Comparison of ENCODE assay signal across 1 cellular context in the genomic region with DNA sequence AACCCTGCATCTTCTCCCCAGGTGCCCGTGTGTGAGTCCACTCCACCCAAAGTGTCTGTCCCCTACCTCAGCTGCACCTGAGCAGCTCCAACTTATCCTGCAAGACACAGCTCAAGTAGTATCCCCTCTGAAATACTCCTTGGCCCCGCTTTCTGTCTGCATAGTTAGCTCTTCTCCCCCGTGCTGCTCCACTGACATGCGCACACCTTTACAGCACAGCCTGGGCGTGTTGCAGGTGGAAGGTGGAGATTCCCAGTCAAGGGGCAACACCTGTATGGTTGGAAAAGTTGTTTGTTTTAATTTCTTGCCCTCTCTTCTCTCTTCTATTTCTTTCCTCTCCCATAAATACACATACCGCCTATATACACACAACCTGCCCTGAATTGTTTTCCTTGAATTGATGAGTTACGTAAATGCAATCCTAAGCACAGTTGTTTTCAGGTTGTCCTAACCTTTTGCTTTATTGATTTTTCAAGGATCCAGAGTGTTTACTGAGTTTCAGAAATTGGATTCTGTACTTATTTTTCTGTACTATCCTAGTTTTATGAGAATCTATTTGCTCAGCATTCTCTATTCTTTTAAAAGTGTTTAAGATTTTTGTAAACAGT.
TF ChIP-seq lines count a peak whose summit lies in the region.

No MANE protein-coding gene starts in this region.

TF ChIP-seq in HepG2, 621 proteins besides CTCF, POLR2A, EP300 and RAD21 (continued from another document and continues in another):
- TF ChIP-seq, protein P1, sequence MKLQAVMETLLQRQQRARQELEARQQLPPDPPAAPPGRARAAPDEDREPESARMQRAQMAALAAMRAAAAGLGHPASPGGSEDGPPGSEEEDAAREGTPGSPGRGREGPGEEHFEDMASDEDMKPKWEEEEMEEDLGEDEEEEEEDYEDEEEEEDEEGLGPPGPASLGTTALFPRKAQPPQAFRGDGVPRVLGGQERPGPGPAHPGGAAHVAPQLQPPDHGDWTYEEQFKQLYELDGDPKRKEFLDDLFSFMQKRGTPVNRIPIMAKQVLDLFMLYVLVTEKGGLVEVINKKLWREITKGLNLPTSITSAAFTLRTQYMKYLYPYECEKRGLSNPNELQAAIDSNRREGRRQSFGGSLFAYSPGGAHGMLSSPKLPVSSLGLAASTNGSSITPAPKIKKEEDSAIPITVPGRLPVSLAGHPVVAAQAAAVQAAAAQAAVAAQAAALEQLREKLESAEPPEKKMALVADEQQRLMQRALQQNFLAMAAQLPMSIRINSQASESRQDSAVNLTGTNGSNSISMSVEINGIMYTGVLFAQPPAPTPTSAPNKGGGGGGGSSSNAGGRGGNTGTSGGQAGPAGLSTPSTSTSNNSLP (IDR thresholded peaks at IDR 0.05; ENCODE audit: low read depth, low read length), result peak; percentile 68; the same call in 1 of the 2 replicates
- no peak for TF ChIP-seq IRF9 (CRISPR knock-in tag; IDR thresholded peaks at IDR 0.05; ENCODE audit: borderline replicate concordance)
- peak; percentile 60; the same call in 1 of the 2 replicates for TF ChIP-seq ZNF614 (CRISPR knock-in tag; IDR thresholded peaks at IDR 0.05; ENCODE audit: borderline replicate concordance)
- no peak; the same call in 1 of the 2 replicates for TF ChIP-seq ZNF878 (CRISPR knock-in tag; IDR thresholded peaks at IDR 0.05)
- peak in 1 of 2 experiments; percentile 11; a peak in 1 of 4 replicates for TF ChIP-seq MAFK (conservative IDR thresholded peaks at IDR 0.05 in 1 of 2, IDR thresholded peaks at IDR 0.05 in 1 of 2; ENCODE audit: low read length in 2 of 2)
- peak; percentile 84; the same call in 1 of the 2 replicates for TF ChIP-seq NFIC (IDR thresholded peaks at IDR 0.05; ENCODE audit: low read length)
- peak; percentile 98 for TF ChIP-seq GATAD2A (CRISPR knock-in tag; IDR thresholded peaks at IDR 0.05)
- 0 out of 2 replicates have a peak, but pooled peaks have one; percentile 56 for TF ChIP-seq ZNF205 (CRISPR knock-in tag; IDR thresholded peaks at IDR 0.05)
- peak; percentile 93 for TF ChIP-seq ZEB1 (IDR thresholded peaks at IDR 0.05; ENCODE audit: insufficient replicate concordance, low read depth)
- TF ChIP-seq NFE2L2 (IDR thresholded peaks at IDR 0.05; ENCODE audit: low read length), result no peak
- peak; percentile 62; the same call in 1 of the 2 replicates for TF ChIP-seq SIX4 (CRISPR knock-in tag; IDR thresholded peaks at IDR 0.05)
- no peak; the same call in 2 of the 3 replicates for TF ChIP-seq MXI1 (IDR thresholded peaks at IDR 0.05; ENCODE audit: borderline replicate concordance, low read depth, low read length)
- TF ChIP-seq ZMYM2 (CRISPR knock-in tag; IDR thresholded peaks at IDR 0.05), result no peak
- peak; percentile 89 for TF ChIP-seq NR2F6 (IDR thresholded peaks at IDR 0.05)
- peak; percentile 80 for TF ChIP-seq NR2F6 (CRISPR knock-in tag; IDR thresholded peaks at IDR 0.05)
- TF ChIP-seq, protein P2, sequence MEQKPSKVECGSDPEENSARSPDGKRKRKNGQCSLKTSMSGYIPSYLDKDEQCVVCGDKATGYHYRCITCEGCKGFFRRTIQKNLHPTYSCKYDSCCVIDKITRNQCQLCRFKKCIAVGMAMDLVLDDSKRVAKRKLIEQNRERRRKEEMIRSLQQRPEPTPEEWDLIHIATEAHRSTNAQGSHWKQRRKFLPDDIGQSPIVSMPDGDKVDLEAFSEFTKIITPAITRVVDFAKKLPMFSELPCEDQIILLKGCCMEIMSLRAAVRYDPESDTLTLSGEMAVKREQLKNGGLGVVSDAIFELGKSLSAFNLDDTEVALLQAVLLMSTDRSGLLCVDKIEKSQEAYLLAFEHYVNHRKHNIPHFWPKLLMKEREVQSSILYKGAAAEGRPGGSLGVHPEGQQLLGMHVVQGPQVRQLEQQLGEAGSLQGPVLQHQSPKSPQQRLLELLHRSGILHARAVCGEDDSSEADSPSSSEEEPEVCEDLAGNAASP (CRISPR knock-in tag; IDR thresholded peaks at IDR 0.05; ENCODE audit: borderline replicate concordance), result peak; percentile 47; the same call in 1 of the 2 replicates
- peak; percentile 82 for TF ChIP-seq KAT2B (IDR thresholded peaks at IDR 0.05; ENCODE audit: borderline replicate concordance, low read depth, low read length)
- TF ChIP-seq HMG20A (CRISPR knock-in tag; IDR thresholded peaks at IDR 0.05; ENCODE audit: borderline replicate concordance), result peak; percentile 92
- TF ChIP-seq FOXO1 (CRISPR knock-in tag; IDR thresholded peaks at IDR 0.05), result peak; percentile 93
- peak; percentile 58 for TF ChIP-seq KDM6A (CRISPR knock-in tag; IDR thresholded peaks at IDR 0.05; ENCODE audit: low read depth)
- TF ChIP-seq SNRNP70 (IDR thresholded peaks at IDR 0.05; ENCODE audit: low read depth, low read length), result no peak
- TF ChIP-seq ZGPAT (CRISPR knock-in tag; IDR thresholded peaks at IDR 0.05), result peak; percentile 93
- TF ChIP-seq ZKSCAN8 (CRISPR knock-in tag; IDR thresholded peaks at IDR 0.05; ENCODE audit: borderline replicate concordance), result peak; percentile 81; the same call in 1 of the 2 replicates
- TF ChIP-seq, protein P3, sequence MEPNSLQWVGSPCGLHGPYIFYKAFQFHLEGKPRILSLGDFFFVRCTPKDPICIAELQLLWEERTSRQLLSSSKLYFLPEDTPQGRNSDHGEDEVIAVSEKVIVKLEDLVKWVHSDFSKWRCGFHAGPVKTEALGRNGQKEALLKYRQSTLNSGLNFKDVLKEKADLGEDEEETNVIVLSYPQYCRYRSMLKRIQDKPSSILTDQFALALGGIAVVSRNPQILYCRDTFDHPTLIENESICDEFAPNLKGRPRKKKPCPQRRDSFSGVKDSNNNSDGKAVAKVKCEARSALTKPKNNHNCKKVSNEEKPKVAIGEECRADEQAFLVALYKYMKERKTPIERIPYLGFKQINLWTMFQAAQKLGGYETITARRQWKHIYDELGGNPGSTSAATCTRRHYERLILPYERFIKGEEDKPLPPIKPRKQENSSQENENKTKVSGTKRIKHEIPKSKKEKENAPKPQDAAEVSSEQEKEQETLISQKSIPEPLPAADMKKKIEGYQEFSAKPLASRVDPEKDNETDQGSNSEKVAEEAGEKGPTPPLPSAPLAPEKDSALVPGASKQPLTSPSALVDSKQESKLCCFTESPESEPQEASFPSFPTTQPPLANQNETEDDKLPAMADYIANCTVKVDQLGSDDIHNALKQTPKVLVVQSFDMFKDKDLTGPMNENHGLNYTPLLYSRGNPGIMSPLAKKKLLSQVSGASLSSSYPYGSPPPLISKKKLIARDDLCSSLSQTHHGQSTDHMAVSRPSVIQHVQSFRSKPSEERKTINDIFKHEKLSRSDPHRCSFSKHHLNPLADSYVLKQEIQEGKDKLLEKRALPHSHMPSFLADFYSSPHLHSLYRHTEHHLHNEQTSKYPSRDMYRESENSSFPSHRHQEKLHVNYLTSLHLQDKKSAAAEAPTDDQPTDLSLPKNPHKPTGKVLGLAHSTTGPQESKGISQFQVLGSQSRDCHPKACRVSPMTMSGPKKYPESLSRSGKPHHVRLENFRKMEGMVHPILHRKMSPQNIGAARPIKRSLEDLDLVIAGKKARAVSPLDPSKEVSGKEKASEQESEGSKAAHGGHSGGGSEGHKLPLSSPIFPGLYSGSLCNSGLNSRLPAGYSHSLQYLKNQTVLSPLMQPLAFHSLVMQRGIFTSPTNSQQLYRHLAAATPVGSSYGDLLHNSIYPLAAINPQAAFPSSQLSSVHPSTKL (CRISPR knock-in tag; IDR thresholded peaks at IDR 0.05), result peak; percentile 98
- peak; percentile 93 for TF ChIP-seq SALL1 (CRISPR knock-in tag; IDR thresholded peaks at IDR 0.05)
- 0 out of 2 replicates have a peak, but pooled peaks have one; percentile 22 for TF ChIP-seq ZNF24 (IDR thresholded peaks at IDR 0.05)
- TF ChIP-seq ZNF773 (CRISPR knock-in tag; IDR thresholded peaks at IDR 0.05; ENCODE audit: borderline replicate concordance), result no peak
- no peak for TF ChIP-seq RXRA (CRISPR knock-in tag; IDR thresholded peaks at IDR 0.05)
- peak; percentile 42; the same call in 1 of the 2 replicates for TF ChIP-seq TBX2 (CRISPR knock-in tag; IDR thresholded peaks at IDR 0.05; ENCODE audit: borderline replicate concordance)
- 0 out of 2 replicates have a peak, but pooled peaks have one; percentile 25 for TF ChIP-seq MEF2D (CRISPR knock-in tag; IDR thresholded peaks at IDR 0.05)
- no peak for TF ChIP-seq ZFX (CRISPR knock-in tag; IDR thresholded peaks at IDR 0.05; ENCODE audit: low read depth)
- TF ChIP-seq HNF4A (CRISPR knock-in tag; IDR thresholded peaks at IDR 0.05), result peak; percentile 69
- TF ChIP-seq, protein P4, sequence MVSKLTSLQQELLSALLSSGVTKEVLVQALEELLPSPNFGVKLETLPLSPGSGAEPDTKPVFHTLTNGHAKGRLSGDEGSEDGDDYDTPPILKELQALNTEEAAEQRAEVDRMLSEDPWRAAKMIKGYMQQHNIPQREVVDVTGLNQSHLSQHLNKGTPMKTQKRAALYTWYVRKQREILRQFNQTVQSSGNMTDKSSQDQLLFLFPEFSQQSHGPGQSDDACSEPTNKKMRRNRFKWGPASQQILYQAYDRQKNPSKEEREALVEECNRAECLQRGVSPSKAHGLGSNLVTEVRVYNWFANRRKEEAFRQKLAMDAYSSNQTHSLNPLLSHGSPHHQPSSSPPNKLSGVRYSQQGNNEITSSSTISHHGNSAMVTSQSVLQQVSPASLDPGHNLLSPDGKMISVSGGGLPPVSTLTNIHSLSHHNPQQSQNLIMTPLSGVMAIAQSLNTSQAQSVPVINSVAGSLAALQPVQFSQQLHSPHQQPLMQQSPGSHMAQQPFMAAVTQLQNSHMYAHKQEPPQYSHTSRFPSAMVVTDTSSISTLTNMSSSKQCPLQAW (CRISPR knock-in tag; IDR thresholded peaks at IDR 0.05), result no peak
- TF ChIP-seq, protein P5, sequence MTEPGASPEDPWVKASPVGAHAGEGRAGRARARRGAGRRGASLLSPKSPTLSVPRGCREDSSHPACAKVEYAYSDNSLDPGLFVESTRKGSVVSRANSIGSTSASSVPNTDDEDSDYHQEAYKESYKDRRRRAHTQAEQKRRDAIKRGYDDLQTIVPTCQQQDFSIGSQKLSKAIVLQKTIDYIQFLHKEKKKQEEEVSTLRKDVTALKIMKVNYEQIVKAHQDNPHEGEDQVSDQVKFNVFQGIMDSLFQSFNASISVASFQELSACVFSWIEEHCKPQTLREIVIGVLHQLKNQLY (CRISPR knock-in tag; IDR thresholded peaks at IDR 0.05), result 0 out of 2 replicates have a peak, but pooled peaks have one; percentile 39
- TF ChIP-seq ZMYM4 (CRISPR knock-in tag; IDR thresholded peaks at IDR 0.05), result peak; percentile 58
- no peak for TF ChIP-seq CAMTA2 (CRISPR knock-in tag; IDR thresholded peaks at IDR 0.05; ENCODE audit: borderline replicate concordance)
- TF ChIP-seq ZNF451 (CRISPR knock-in tag; IDR thresholded peaks at IDR 0.05), result no peak
- TF ChIP-seq SMYD3 (CRISPR knock-in tag; IDR thresholded peaks at IDR 0.05), result 0 out of 2 replicates have a peak, but pooled peaks have one; percentile 45
- TF ChIP-seq, protein P6, sequence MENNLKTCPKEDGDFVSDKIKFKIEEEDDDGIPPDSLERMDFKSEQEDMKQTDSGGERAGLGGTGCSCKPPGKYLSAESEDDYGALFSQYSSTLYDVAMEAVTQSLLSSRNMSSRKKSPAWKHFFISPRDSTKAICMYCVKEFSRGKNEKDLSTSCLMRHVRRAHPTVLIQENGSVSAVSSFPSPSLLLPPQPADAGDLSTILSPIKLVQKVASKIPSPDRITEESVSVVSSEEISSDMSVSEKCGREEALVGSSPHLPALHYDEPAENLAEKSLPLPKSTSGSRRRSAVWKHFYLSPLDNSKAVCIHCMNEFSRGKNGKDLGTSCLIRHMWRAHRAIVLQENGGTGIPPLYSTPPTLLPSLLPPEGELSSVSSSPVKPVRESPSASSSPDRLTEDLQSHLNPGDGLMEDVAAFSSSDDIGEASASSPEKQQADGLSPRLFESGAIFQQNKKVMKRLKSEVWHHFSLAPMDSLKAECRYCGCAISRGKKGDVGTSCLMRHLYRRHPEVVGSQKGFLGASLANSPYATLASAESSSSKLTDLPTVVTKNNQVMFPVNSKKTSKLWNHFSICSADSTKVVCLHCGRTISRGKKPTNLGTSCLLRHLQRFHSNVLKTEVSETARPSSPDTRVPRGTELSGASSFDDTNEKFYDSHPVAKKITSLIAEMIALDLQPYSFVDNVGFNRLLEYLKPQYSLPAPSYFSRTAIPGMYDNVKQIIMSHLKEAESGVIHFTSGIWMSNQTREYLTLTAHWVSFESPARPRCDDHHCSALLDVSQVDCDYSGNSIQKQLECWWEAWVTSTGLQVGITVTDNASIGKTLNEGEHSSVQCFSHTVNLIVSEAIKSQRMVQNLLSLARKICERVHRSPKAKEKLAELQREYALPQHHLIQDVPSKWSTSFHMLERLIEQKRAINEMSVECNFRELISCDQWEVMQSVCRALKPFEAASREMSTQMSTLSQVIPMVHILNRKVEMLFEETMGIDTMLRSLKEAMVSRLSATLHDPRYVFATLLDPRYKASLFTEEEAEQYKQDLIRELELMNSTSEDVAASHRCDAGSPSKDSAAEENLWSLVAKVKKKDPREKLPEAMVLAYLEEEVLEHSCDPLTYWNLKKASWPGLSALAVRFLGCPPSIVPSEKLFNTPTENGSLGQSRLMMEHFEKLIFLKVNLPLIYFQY (CRISPR knock-in tag; IDR thresholded peaks at IDR 0.05; ENCODE audit: borderline replicate concordance), result no peak
- TF ChIP-seq CC2D1A (CRISPR knock-in tag; IDR thresholded peaks at IDR 0.05), result no peak
- no peak for TF ChIP-seq ZNF354B (CRISPR knock-in tag; IDR thresholded peaks at IDR 0.05)
- no peak for TF ChIP-seq DDIT3 (CRISPR knock-in tag; IDR thresholded peaks at IDR 0.05)
- TF ChIP-seq, protein P7, sequence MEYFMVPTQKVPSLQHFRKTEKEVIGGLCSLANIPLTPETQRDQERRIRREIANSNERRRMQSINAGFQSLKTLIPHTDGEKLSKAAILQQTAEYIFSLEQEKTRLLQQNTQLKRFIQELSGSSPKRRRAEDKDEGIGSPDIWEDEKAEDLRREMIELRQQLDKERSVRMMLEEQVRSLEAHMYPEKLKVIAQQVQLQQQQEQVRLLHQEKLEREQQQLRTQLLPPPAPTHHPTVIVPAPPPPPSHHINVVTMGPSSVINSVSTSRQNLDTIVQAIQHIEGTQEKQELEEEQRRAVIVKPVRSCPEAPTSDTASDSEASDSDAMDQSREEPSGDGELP (IDR thresholded peaks at IDR 0.05; ENCODE audit: borderline replicate concordance, low read depth), result 0 out of 2 replicates have a peak, but pooled peaks have one; percentile 47
